Comparison of ENCODE assay signal across 1 cellular context in genomic region chr7:19557726-19558470, GRCh38.
TF ChIP-seq lines count a peak whose summit lies in the region.

No MANE protein-coding gene starts in this region.

TF ChIP-seq in GM23338, 12 proteins besides CTCF, POLR2A, EP300 and RAD21 (continued from another document):
- TF ChIP-seq REST (IDR thresholded peaks at IDR 0.05; ENCODE audit: unreplicated experiment) (no peak), JUNB (IDR thresholded peaks at IDR 0.05; ENCODE audit: unreplicated experiment) (no peak), NANOG (IDR thresholded peaks at IDR 0.05; ENCODE audit: borderline replicate concordance) (no peak), STAT1 (IDR thresholded peaks at IDR 0.05; ENCODE audit: unreplicated experiment) (no peak), CREB1 (CRISPR knock-in tag; IDR thresholded peaks at IDR 0.05; ENCODE audit: low read depth) (no peak), POLR2AphosphoS5 (IDR thresholded peaks at IDR 0.05; ENCODE audit: low read depth) (no peak), EZH2phosphoT487 (IDR thresholded peaks at IDR 0.05; ENCODE audit: unreplicated experiment) (no peak), ZNF462 (CRISPR knock-in tag; IDR thresholded peaks at IDR 0.05) (no peak), ZNF114 (CRISPR knock-in tag; IDR thresholded peaks at IDR 0.05) (no peak), ZNF331 (CRISPR knock-in tag; IDR thresholded peaks at IDR 0.05; ENCODE audit: low read depth) (no peak), ETS1 (IDR thresholded peaks at IDR 0.05) (no peak)
